25 cellular contexts compared by ENCODE assay signal in the genomic region with DNA sequence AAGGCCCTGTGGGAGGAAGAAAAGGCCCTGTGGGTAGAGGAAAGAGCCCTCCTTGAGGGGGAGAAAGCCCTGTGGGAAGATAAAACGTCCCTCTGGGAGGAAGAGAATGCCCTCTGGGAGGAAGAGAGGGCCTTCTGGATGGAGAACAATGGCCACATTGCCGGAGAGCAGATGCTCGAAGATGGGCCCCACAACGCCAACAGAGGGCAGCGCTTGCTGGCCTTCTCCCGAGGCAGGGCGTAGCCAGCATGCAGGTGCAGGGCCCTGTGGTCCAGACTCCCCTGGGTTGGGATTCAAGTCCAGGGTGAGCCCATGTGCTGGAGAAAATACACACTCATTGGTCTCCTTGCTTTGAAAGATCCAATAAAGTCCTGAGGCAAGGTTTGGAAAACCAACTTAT. TPM values are rescaled to one million over a fixed set of nuclear protein-coding genes. Genes with fewer than 3 reads are reported as not detected.
"Had no signal": no experiment of that assay in that cellular context is flagged by ENCODE, and none has a peak within 500 bp of the region (broad histone marks: within the 10 kb centered on the region; RNA-seq: fewer than 3 reads in every experiment).

No MANE protein-coding gene starts in this region.

- H3K27me3 Mint-ChIP-seq: central memory CD8-positive, alpha-beta T cell had no signal

- H3K9me3 Mint-ChIP-seq: activated T-cell treated with anti-CD3 and anti-CD28 coated beads, Interleukin-2, amount 50 U/mL, for 72 hours; central memory CD8-positive, alpha-beta T cell; naive thymus-derived CD8-positive, alpha-beta T cell; stimulated activated naive B cell treated with anti-CD40 and anti-IgM and Interleukin-4, amounts not matched to agents 10 μg/mL and 1 μg/mL and 100 μg/mL, for 72 hours had no signal

- FAIRE-seq: endometrium, pancreas had no signal

- ATAC-seq: activated CD4-positive, CD25-positive, alpha-beta regulatory T cell treated with anti-CD3 and anti-CD28 coated beads, Interleukin-2, amount 50 U/mL, for 24 hours; activated T-cell treated with anti-CD3 and anti-CD28 coated beads, Interleukin-2, amount 50 U/mL, for 72 hours; naive thymus-derived CD8-positive, alpha-beta T cell; pancreas; sciatic nerve; stimulated activated naive B cell treated with anti-CD40 and anti-IgM and Interleukin-4, amounts not matched to agents 10 μg/mL and 1 μg/mL and 100 μg/mL, for 72 hours had no signal

- DNase-seq: activated CD4-positive, alpha-beta T cell treated with anti-CD3 and anti-CD28 coated beads, Interleukin-2, amount 50 U/mL, for 1 hour; activated effector memory CD4-positive, alpha-beta T cell treated with anti-CD3 and anti-CD28 coated beads, Interleukin-2, amount 50 U/mL, for 16 hours; activated naive CD4-positive, alpha-beta T cell treated with anti-CD3 and anti-CD28 coated beads, Interleukin-2, amount 50 U/mL, for 16 hours; activated T-cell treated with anti-CD3 and anti-CD28 coated beads, Interleukin-2, amount 50 U/mL, for 72 hours; aorta; brain microvascular endothelial cell; colonic mucosa; erythroblast; foreskin melanocyte; naive thymus-derived CD8-positive, alpha-beta T cell; pancreas; stimulated activated naive B cell treated with anti-CD40 and anti-IgM and Interleukin-4, amounts not matched to agents 10 μg/mL and 1 μg/mL and 100 μg/mL, for 72 hours; T-helper 1 cell; T1000 had no signal

- H3K4me1 Mint-ChIP-seq: stimulated activated naive B cell treated with anti-CD40 and anti-IgM and Interleukin-4, amounts not matched to agents 10 μg/mL and 1 μg/mL and 100 μg/mL, for 72 hours had no signal

- H3K4me3 Mint-ChIP-seq: activated T-cell treated with anti-CD3 and anti-CD28 coated beads, Interleukin-2, amount 50 U/mL, for 72 hours; central memory CD8-positive, alpha-beta T cell; naive thymus-derived CD8-positive, alpha-beta T cell; stimulated activated naive B cell treated with anti-CD40 and anti-IgM and Interleukin-4, amounts not matched to agents 10 μg/mL and 1 μg/mL and 100 μg/mL, for 72 hours had no signal

- H3K4me1 ChIP-seq: colonic mucosa, pancreas, upper lobe of left lung had no signal

- H3K36me3 Mint-ChIP-seq: naive thymus-derived CD8-positive, alpha-beta T cell; stimulated activated naive B cell treated with anti-CD40 and anti-IgM and Interleukin-4, amounts not matched to agents 10 μg/mL and 1 μg/mL and 100 μg/mL, for 72 hours had no signal

- H3K27ac ChIP-seq: brain microvascular endothelial cell, colonic mucosa, neutrophil, pancreas, thoracic aorta, upper lobe of left lung had no signal

- H3K36me3 ChIP-seq: brain microvascular endothelial cell, colonic mucosa, neutrophil, pancreas, thoracic aorta, upper lobe of left lung had no signal

- H3K27ac Mint-ChIP-seq: activated T-cell treated with anti-CD3 and anti-CD28 coated beads, Interleukin-2, amount 50 U/mL, for 72 hours; naive thymus-derived CD8-positive, alpha-beta T cell; stimulated activated naive B cell treated with anti-CD40 and anti-IgM and Interleukin-4, amounts not matched to agents 10 μg/mL and 1 μg/mL and 100 μg/mL, for 72 hours had no signal

- H3K4me3 ChIP-seq: colonic mucosa, pancreas, smooth muscle cell, thoracic aorta, upper lobe of left lung had no signal

- H3K27me3 ChIP-seq: brain microvascular endothelial cell, colonic mucosa, neutrophil, pancreas, upper lobe of left lung had no signal

- H3K9me3 ChIP-seq: colonic mucosa, neutrophil, pancreas, thoracic aorta, upper lobe of left lung had no signal

- H3K4me2 ChIP-seq: smooth muscle cell had no signal

RNA-seq across cellular contexts. Expression of a gene that starts 4.1 kb away (rescaled TPM):
- total RNA-seq: aorta; colonic mucosa; liver; mesenteric fat pad; naive thymus-derived CD8-positive, alpha-beta T cell; pancreas; pulmonary artery endothelial cell; sciatic nerve; smooth muscle cell; thoracic aorta; upper lobe of left lung had no signal
- polyA plus RNA-seq: aorta; naive thymus-derived CD8-positive, alpha-beta T cell; pancreas; smooth muscle cell had no signal

RNA-seq across cellular contexts. Expression of a gene that starts 20.9 kb away (rescaled TPM):
- total RNA-seq: pulmonary artery endothelial cell, thoracic aorta had no signal
